In genomic region chr9:127991017-127991756, GRCh38 we compare ENCODE assay signal across 12 cellular contexts. TPM values are rescaled to one million over a fixed set of nuclear protein-coding genes. Genes with fewer than 3 reads are reported as not detected.
A peak's percentile ranks its signal among the peaks of the same experiment; 100 is the strongest.
DNase-seq lines count a peak whose midpoint lies in the region; ATAC-seq, FAIRE-seq and TF ChIP-seq lines count a peak whose summit lies in the region.
"Had no signal": no experiment of that assay in that cellular context is flagged by ENCODE, and none has a peak within 500 bp of the region (broad histone marks: within the 10 kb centered on the region; RNA-seq: fewer than 3 reads in every experiment).

No MANE protein-coding gene starts in this region.

- in situ Hi-C loops in K562 (cut with MboI) = no loop called here

- CTCF ChIA-PET in K562 (lab: Yijun Ruan, JAX; ENCODE audit: low intra/inter-chr PET ratio) = no interaction called here

- H3K9me1 ChIP-seq in K562 (ENCODE audit: control insufficient read depth, insufficient read depth, low read length) = no peaks in the 10 kb centered on the region

- no peak overlapping the region for H3K14ac ChIP-seq in mesenchymal stem cell (ENCODE audit: low read length in 2 of 2)

- H3K9me3 ChIP-seq in K562 (replicated peaks; ENCODE audit: control insufficient read depth, insufficient read depth, low read depth, low read length) (no peaks in the 10 kb centered on the region), mesenchymal stem cell (ENCODE audit: control insufficient read depth, low read length) (no peaks in the 10 kb centered on the region)
- H3K9me3 ChIP-seq: vagina had no signal

- H3K27ac Mint-ChIP-seq in natural killer cell treated with Interleukin-12 subunit alpha and Interleukin-12 subunit beta and Interleukin-15 and Interleukin-18, amount 100 ng/mL, for 72 hours = no peak overlapping the region
- H3K27ac Mint-ChIP-seq: activated naive CD8-positive, alpha-beta T cell had no signal

- peak overlapping the region in 1 of 2 experiments; percentile 12 for H3K18ac ChIP-seq in mesenchymal stem cell (ENCODE audit: low read depth in 1 of 2, low read length in 2 of 2)

- no peaks in the 10 kb centered on the region for H3K79me1 ChIP-seq in mesenchymal stem cell (replicated peaks; ENCODE audit: low read length, poor library complexity, severe bottlenecking)

- no peak overlapping the region for H3K4me3 ChIP-seq in K562
- no peak overlapping the region for H3K4me3 ChIP-seq in mesenchymal stem cell (ENCODE audit: insufficient read depth in 1 of 2, low read depth in 1 of 2, low read length in 2 of 2)
- H3K4me3 ChIP-seq: vagina had no signal

- peak; percentile 90 for DNase-seq in DMS153 (lab: John Stamatoyannopoulos, UW)
- DNase-seq in M059J (ENCODE audit: low read depth) = peak; percentile 52
- no peak for DNase-seq in K562 (ENCODE audit: extremely low read depth in 1 of 4, low spot score in 3 of 4)
- DNase-seq in mesenchymal stem cell = no peak
- no peak for DNase-seq in natural killer cell treated with Interleukin-12 subunit alpha and Interleukin-12 subunit beta and Interleukin-15 and Interleukin-18, amount 100 ng/mL, for 72 hours (ENCODE audit: low spot score)
- no peak for DNase-seq in activated T-cell treated with anti-CD3 and anti-CD28 coated beads, Interleukin-2, amount 50 U/mL, for 1 hour
- DNase-seq in stimulated activated naive CD4-positive, alpha-beta T cell (lab: John Stamatoyannopoulos, UW) = no peak
- DNase-seq: stimulated activated CD4-positive, alpha-beta T cell treated with anti-CD3 and anti-CD28 coated beads, Interleukin-2, amount 100 ng/mL, for 24 hours; T1000 had no signal

- no TSS peak for BruUV-seq in K562 (replicated peaks; lab: Mats Ljungman, UMichigan)

- FAIRE-seq in K562 (lab: Jason Lieb, UNC) = no peak

- H2AFZ ChIP-seq in K562 (ENCODE audit: low read depth, low read length) (peak overlapping the region; percentile 87), mesenchymal stem cell (ENCODE audit: low read depth, low read length) (no peak overlapping the region)

- no peak for TF ChIP-seq EP300 in K562 (IDR thresholded peaks at IDR 0.05; ENCODE audit: low read length)

- no peaks in the 10 kb centered on the region for H3K27me3 ChIP-seq in K562 (ENCODE audit: control insufficient read depth in 2 of 2, insufficient read depth in 2 of 2, low read length in 2 of 2)
- H3K27me3 ChIP-seq in mesenchymal stem cell (ENCODE audit: control insufficient read depth in 1 of 2, insufficient read depth in 1 of 2, low read length in 2 of 2) = peaks cover 0 to 5% of the 10 kb centered on the region in 2 experiments
- H3K27me3 ChIP-seq: vagina had no signal

- no peaks in the 10 kb centered on the region for H3K9me3 Mint-ChIP-seq in natural killer cell treated with Interleukin-12 subunit alpha and Interleukin-12 subunit beta and Interleukin-15 and Interleukin-18, amount 100 ng/mL, for 72 hours

- H4K8ac ChIP-seq in mesenchymal stem cell (ENCODE audit: low read length) = no peak overlapping the region

- H4K91ac ChIP-seq in mesenchymal stem cell (ENCODE audit: low read length) = peak overlapping the region; percentile 15

- intact Hi-C loops in K562 (cut with micrococcal nuclease) = no loop called here

- peaks cover 9 to 10% of the 10 kb centered on the region in 2 experiments; a peak in 3 of 5 replicates for H3K4me1 ChIP-seq in K562 (replicated peaks in 1 of 2; ENCODE audit: control insufficient read depth in 2 of 2, insufficient read depth in 2 of 2, low read length in 2 of 2)
- peaks cover 6% of the 10 kb centered on the region for H3K4me1 ChIP-seq in mesenchymal stem cell (ENCODE audit: control insufficient read depth, insufficient read depth, low read depth, low read length)
- H3K4me1 ChIP-seq: vagina had no signal

- no peak overlapping the region for H3K27ac ChIP-seq in K562 (ENCODE audit: extremely low read depth, low read depth, low read length)
- H3K27ac ChIP-seq in mesenchymal stem cell (ENCODE audit: low read length, poor library complexity, severe bottlenecking) = no peak overlapping the region
- H3K27ac ChIP-seq: vagina had no signal

- no peak overlapping the region for H2BK15ac ChIP-seq in mesenchymal stem cell (ENCODE audit: low read depth, poor library complexity, severe bottlenecking)

- H4K20me1 ChIP-seq in K562 (replicated peaks; ENCODE audit: control insufficient read depth, insufficient read depth, low read length) = no peaks in the 10 kb centered on the region

- H2AK5ac ChIP-seq in mesenchymal stem cell (ENCODE audit: low read length, severe bottlenecking) = no peak overlapping the region

- ATAC-seq in K562 (peak; percentile 65), HG03469 (IDR thresholded peaks at IDR 0.05; ENCODE audit: unreplicated experiment) (no peak)
- ATAC-seq in natural killer cell treated with Interleukin-12 subunit alpha and Interleukin-12 subunit beta and Interleukin-15 and Interleukin-18, amount 100 ng/mL, for 72 hours = no peak

- H2BK12ac ChIP-seq in mesenchymal stem cell (ENCODE audit: low read length in 2 of 2) = no peak overlapping the region

- no peak overlapping the region for H2BK5ac ChIP-seq in mesenchymal stem cell (ENCODE audit: low read depth, low read length, poor library complexity, severe bottlenecking)

- H3K9ac ChIP-seq in K562 (ENCODE audit: insufficient read depth in 1 of 2, low read depth in 2 of 2, low read length in 2 of 2) (peak overlapping the region in 1 of 2 experiments; percentile 80; a peak in 1 of 4 replicates), mesenchymal stem cell (ENCODE audit: low read length) (no peak overlapping the region)

- no peaks in the 10 kb centered on the region for H3K27me3 Mint-ChIP-seq in natural killer cell treated with Interleukin-12 subunit alpha and Interleukin-12 subunit beta and Interleukin-15 and Interleukin-18, amount 100 ng/mL, for 72 hours
- H3K27me3 Mint-ChIP-seq: activated naive CD8-positive, alpha-beta T cell had no signal

- H3K36me3 Mint-ChIP-seq in natural killer cell treated with Interleukin-12 subunit alpha and Interleukin-12 subunit beta and Interleukin-15 and Interleukin-18, amount 100 ng/mL, for 72 hours = no peaks in the 10 kb centered on the region
- H3K36me3 Mint-ChIP-seq: activated naive CD8-positive, alpha-beta T cell had no signal

- no peak overlapping the region for H2BK120ac ChIP-seq in mesenchymal stem cell (ENCODE audit: low read depth, low read length)

- H3K23ac ChIP-seq in mesenchymal stem cell (ENCODE audit: low read length in 2 of 2) = no peak overlapping the region

- H3K36me3 ChIP-seq in K562 (ENCODE audit: control insufficient read depth, insufficient read depth, low read length) = no peaks in the 10 kb centered on the region
- no peaks in the 10 kb centered on the region for H3K36me3 ChIP-seq in mesenchymal stem cell (ENCODE audit: control insufficient read depth in 1 of 2, insufficient read depth in 2 of 2, low read depth in 1 of 2, low read length in 2 of 2)
- H3K36me3 ChIP-seq: vagina had no signal

- TF ChIP-seq RAD21 in K562 (CRISPR knock-in tag; conservative IDR thresholded peaks at IDR 0.05 in 1 of 2, IDR thresholded peaks at IDR 0.05 in 1 of 2) = no peak

- no peak for TF ChIP-seq POLR2A in K562 (conservative IDR thresholded peaks at IDR 0.05)

- no peaks in the 10 kb centered on the region for H3K79me2 ChIP-seq in K562 (ENCODE audit: control insufficient read depth, insufficient read depth, low read length)

- no peak overlapping the region for H3K4me3 Mint-ChIP-seq in natural killer cell treated with Interleukin-12 subunit alpha and Interleukin-12 subunit beta and Interleukin-15 and Interleukin-18, amount 100 ng/mL, for 72 hours

- no peaks in the 10 kb centered on the region for H3K4me1 Mint-ChIP-seq in natural killer cell treated with Interleukin-12 subunit alpha and Interleukin-12 subunit beta and Interleukin-15 and Interleukin-18, amount 100 ng/mL, for 72 hours (ENCODE audit: low read depth in 2 of 2)

- POLR2A ChIA-PET in K562 (lab: Yijun Ruan, JAX) = interaction anchor here (0.7 to 1.8 kb wide), 5 partner anchors 10 to 276 kb away, joined by 3 to 15 read pairs (median 3); partner anchors contain the start of genes EEIG1 and PTRH1

- WGBS in K562 (ENCODE audit: insufficient coverage, low coverage, missing lambda C conversion rate) = 23% methylated on average over 9 of the region's 10 CpGs
- WGBS in mesenchymal stem cell = 78% methylated on average over 8 of the region's 10 CpGs

- no peak overlapping the region for H3K4me2 ChIP-seq in K562 (ENCODE audit: insufficient read depth, low read length)
- H3K4me2 ChIP-seq in mesenchymal stem cell (ENCODE audit: low read length, poor library complexity, severe bottlenecking) = no peak overlapping the region

- no peak overlapping the region for H3K4ac ChIP-seq in mesenchymal stem cell (ENCODE audit: low read depth in 1 of 2, low read length in 2 of 2)

- no peak for TF ChIP-seq CTCF in K562 (IDR thresholded peaks at IDR 0.05 in 2 of 3, conservative IDR thresholded peaks at IDR 0.05 in 1 of 3; ENCODE audit: insufficient read depth in 2 of 3, low read depth in 1 of 3, low read length in 3 of 3)

RNA-seq across cellular contexts. Expression of gene EEIG1, which starts 10.4 kb away (rescaled TPM):
- total RNA-seq in M059J (2014; rRNA removed; shearing (Covaris generic)) = 4.3 and 35.5 TPM in 2 replicates
- 18.1 and 34.4 TPM in 2 replicates for total RNA-seq in K562 (2011; cell fraction: chromatin; rRNA removed; ENCODE audit: low replicate concordance)
- total RNA-seq in K562 (2011; cell fraction: nucleolus; rRNA removed) = 13.4 and 13.5 TPM in 2 replicates
- total RNA-seq in K562 (2011; cell fraction: nucleoplasm; rRNA removed) = 17.2 and 24.7 TPM in 2 replicates
- total RNA-seq in K562 (2014; rRNA removed) = 2.1 and 4.5 TPM in 2 replicates
- total RNA-seq in K562 (2014; rRNA removed; fragmentation: Illumina TruSeq; extraction: Trizol) = 1.6 and 2.3 TPM in 2 replicates
- total RNA-seq in K562 (2015; rRNA removed; fragmentation: Illumina TruSeq; extraction: Trizol) = 2.8 and 4.1 TPM in 2 replicates
- 11.2 and 16.7 TPM in 2 replicates for total RNA-seq in K562 (2021)
- polyA plus RNA-seq in K562 (2011; rRNA removed) = 4.4 and 7.7 TPM in 2 replicates
- 8.2 and 9.0 TPM in 2 replicates for polyA plus RNA-seq in K562 (2011; cell fraction: cytosol; rRNA removed)
- 16.1 and 16.7 TPM in 2 replicates for polyA plus RNA-seq in K562 (2011; cell fraction: nucleus; rRNA removed)
- 13.8 and 19.2 TPM in 2 replicates for polyA plus RNA-seq in K562 (2012)
- polyA plus RNA-seq in K562 (2014; fragmentation: Illumina TruSeq; extraction: Trizol) = 5.6 and 9.1 TPM in 2 replicates
- polyA plus RNA-seq in K562 (2014; fragmentation: Nextera tagmentation; extraction: Ambion mirVana) = under 1 TPM; 0.17 to 0.25 TPM
- polyA plus RNA-seq in K562 (2014; rRNA removed) = 3.6 and 6.6 TPM in 2 replicates
- 2.1 and 2.7 TPM in 2 replicates for polyA minus RNA-seq in K562 (2011; rRNA and poly(A)+ RNA removed)
- polyA minus RNA-seq in K562 (2011; cell fraction: cytosol; rRNA and poly(A)+ RNA removed) = 3.5 and 5.9 TPM in 2 replicates
- 4.8 and 8.4 TPM in 2 replicates for polyA minus RNA-seq in K562 (2011; cell fraction: nucleus; rRNA and poly(A)+ RNA removed)
- 44.3 TPM for polyA plus RNA-seq in mesenchymal stem cell (2013, experiment 1 of 2)
- polyA plus RNA-seq in mesenchymal stem cell (2013, experiment 2 of 2) = 42.9 TPM
- total RNA-seq in natural killer cell treated with Interleukin-12 subunit alpha and Interleukin-12 subunit beta and Interleukin-15 and Interleukin-18, amount 100 ng/mL, for 72 hours = 10 to 100 TPM in 1 of 2 donors, 1 to 10 TPM in 1; 8.2 to 16.4 TPM

RNA-seq across cellular contexts. Expression of gene DPM2, which starts 53.5 kb away (rescaled TPM):
- total RNA-seq in M059J (2014; rRNA removed; shearing (Covaris generic)) = 53.8 and 77.2 TPM in 2 replicates
- 99.6 and 215 TPM in 2 replicates for total RNA-seq in K562 (2011; cell fraction: chromatin; rRNA removed; ENCODE audit: low replicate concordance)
- 168 and 199 TPM in 2 replicates for total RNA-seq in K562 (2011; cell fraction: nucleolus; rRNA removed)
- 195 and 215 TPM in 2 replicates for total RNA-seq in K562 (2011; cell fraction: nucleoplasm; rRNA removed)
- total RNA-seq in K562 (2014; rRNA removed) (56.6 and 88.7 TPM in 2 replicates), K562 (2014; rRNA removed; fragmentation: Illumina TruSeq; extraction: Trizol) (48.1 and 53.8 TPM in 2 replicates), K562 (2015; rRNA removed; fragmentation: Illumina TruSeq; extraction: Trizol) (71.1 and 73.4 TPM in 2 replicates), K562 (2021) (95.3 and 102 TPM in 2 replicates)
- polyA plus RNA-seq in K562 (2011; rRNA removed) (93.8 and 101 TPM in 2 replicates), K562 (2014; fragmentation: Illumina TruSeq; extraction: Trizol) (126 and 142 TPM in 2 replicates), K562 (2014; fragmentation: Nextera tagmentation; extraction: Ambion mirVana) (10 to 100 TPM; 43.5 to 69.3 TPM), K562 (2014; rRNA removed) (104 and 107 TPM in 2 replicates)
- polyA plus RNA-seq in K562 (2011; cell fraction: cytosol; rRNA removed) = 131 and 200 TPM in 2 replicates
- 142 and 205 TPM in 2 replicates for polyA plus RNA-seq in K562 (2011; cell fraction: nucleus; rRNA removed)
- polyA plus RNA-seq in K562 (2012) = 83.9 and 86.2 TPM in 2 replicates
- 54.4 and 75.4 TPM in 2 replicates for polyA minus RNA-seq in K562 (2011; rRNA and poly(A)+ RNA removed)
- polyA minus RNA-seq in K562 (2011; cell fraction: cytosol; rRNA and poly(A)+ RNA removed) = 56.3 and 59.9 TPM in 2 replicates
- 64.1 and 85.1 TPM in 2 replicates for polyA minus RNA-seq in K562 (2011; cell fraction: nucleus; rRNA and poly(A)+ RNA removed)
- polyA plus RNA-seq in mesenchymal stem cell (2013, experiment 1 of 2) = 29.7 TPM
- polyA plus RNA-seq in mesenchymal stem cell (2013, experiment 2 of 2) = 30.1 TPM
- 10 to 100 TPM; 47.9 to 74.4 TPM for total RNA-seq in natural killer cell treated with Interleukin-12 subunit alpha and Interleukin-12 subunit beta and Interleukin-15 and Interleukin-18, amount 100 ng/mL, for 72 hours

Comparison
In these comparisons a context has a peak if more than half of its experiments do, and no peak if none do; other contexts are left out.
1. DNase-seq: peak in DMS153 (single experiment) and M059J (single experiment); none in K562 (0 of 4), mesenchymal stem cell (single experiment), natural killer cell treated with Interleukin-12 subunit alpha and Interleukin-12 subunit beta and Interleukin-15 and Interleukin-18, amount 100 ng/mL, for 72 hours (single experiment), activated T-cell treated with anti-CD3 and anti-CD28 coated beads, Interleukin-2, amount 50 U/mL, for 1 hour (single experiment) and stimulated activated naive CD4-positive, alpha-beta T cell (0 of 6).